ENCODE assay signal across 1 cellular context in genomic region chr15:55498109-55498938, GRCh38.
TF ChIP-seq lines count a peak whose summit lies in the region.
"Not testable (repeated sequence)": the region's sequence is repeated elsewhere in the genome, so short reads cannot be mapped to it uniquely, and the experiment has no call there.

No MANE protein-coding gene starts in this region.

TF ChIP-seq in HepG2, 621 proteins besides CTCF, POLR2A, EP300 and RAD21 (continued from another document):
- not testable (repeated sequence) for TF ChIP-seq SOX13 (IDR thresholded peaks at IDR 0.05)
- TF ChIP-seq SOX13 (CRISPR knock-in tag; conservative IDR thresholded peaks at IDR 0.05 in 1 of 2, IDR thresholded peaks at IDR 0.05 in 1 of 2) = 0 out of 4 replicates have a peak, but pooled peaks of 1 of the 2 experiments have one; percentile 17
- TF ChIP-seq ZFY (CRISPR knock-in tag; IDR thresholded peaks at IDR 0.05) = peak; percentile 46; the same call in 1 of the 2 replicates
- TF ChIP-seq THRA (CRISPR knock-in tag; IDR thresholded peaks at IDR 0.05; ENCODE audit: borderline replicate concordance) = 0 out of 2 replicates have a peak, but pooled peaks have one; percentile 24
- peak; percentile 31; the same call in 1 of the 2 replicates for TF ChIP-seq TFAP4 (IDR thresholded peaks at IDR 0.05; ENCODE audit: borderline replicate concordance, low read depth)
- TF ChIP-seq CHCHD3 (CRISPR knock-in tag; IDR thresholded peaks at IDR 0.05) = 0 out of 2 replicates have a peak, but pooled peaks have one; percentile 31
- TF ChIP-seq IKZF5 (CRISPR knock-in tag; IDR thresholded peaks at IDR 0.05) = peak; percentile 60; the same call in 1 of the 2 replicates
- TF ChIP-seq RXRA (CRISPR knock-in tag; IDR thresholded peaks at IDR 0.05) = 0 out of 2 replicates have a peak, but pooled peaks have one; percentile 21
- 0 out of 2 replicates have a peak, but pooled peaks have one; percentile 55 for TF ChIP-seq HES4 (CRISPR knock-in tag; IDR thresholded peaks at IDR 0.05; ENCODE audit: borderline replicate concordance)
- TF ChIP-seq, protein P1, sequence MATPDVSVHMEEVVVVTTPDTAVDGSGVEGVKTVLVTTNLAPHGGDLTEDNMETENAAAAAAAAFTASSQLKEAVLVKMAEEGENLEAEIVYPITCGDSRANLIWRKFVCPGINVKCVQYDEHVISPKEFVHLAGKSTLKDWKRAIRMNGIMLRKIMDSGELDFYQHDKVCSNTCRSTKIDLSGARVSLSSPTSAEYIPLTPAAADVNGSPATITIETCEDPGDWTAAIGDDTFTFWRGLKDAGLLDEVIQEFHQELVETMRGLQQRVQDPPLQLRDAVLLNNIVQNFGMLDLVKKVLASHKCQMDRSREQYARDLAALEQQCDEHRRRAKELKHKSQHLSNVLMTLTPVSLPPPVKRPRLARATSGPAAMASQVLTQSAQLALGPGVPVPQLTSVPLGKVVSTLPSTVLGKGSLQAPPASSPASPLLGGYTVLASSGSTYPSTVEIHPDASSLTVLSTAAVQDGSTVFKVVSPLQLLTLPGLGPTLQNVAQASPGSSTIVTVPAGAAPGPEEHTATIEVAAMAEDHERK (CRISPR knock-in tag; IDR thresholded peaks at IDR 0.05; ENCODE audit: low read depth) = 0 out of 2 replicates have a peak, but pooled peaks have one; percentile 26
- TF ChIP-seq ZNF709 (CRISPR knock-in tag; IDR thresholded peaks at IDR 0.05) = peak; percentile 56; the same call in 1 of the 2 replicates
- peak; percentile 91 for TF ChIP-seq KAT8 (CRISPR knock-in tag; IDR thresholded peaks at IDR 0.05)
